1 cellular context compared by ENCODE assay signal in the genomic region with DNA sequence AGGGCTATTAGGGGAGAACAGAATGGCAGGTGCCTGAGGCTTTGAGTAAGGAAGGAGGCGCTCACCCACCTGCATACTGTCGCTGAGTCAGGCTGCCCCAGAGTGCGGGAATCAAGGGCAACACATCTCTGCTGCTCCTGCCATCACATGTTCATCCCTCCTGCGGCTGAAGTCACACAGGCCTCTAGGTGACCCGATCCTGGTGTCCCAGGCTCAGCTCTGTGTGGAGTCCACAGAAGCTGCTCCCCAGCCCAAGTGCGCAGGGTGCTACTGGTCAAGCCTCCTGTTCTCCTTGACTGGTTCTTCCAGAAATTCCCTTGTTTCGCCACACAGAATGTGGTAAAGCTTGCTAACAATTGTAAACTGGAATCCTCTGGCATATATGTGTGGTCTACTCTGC.
TF ChIP-seq lines count a peak whose summit lies in the region.

No MANE protein-coding gene starts in this region.

TF ChIP-seq in H1, 55 proteins besides CTCF, POLR2A, EP300 and RAD21:
- TF ChIP-seq POLR2AphosphoS5 (IDR thresholded peaks at IDR 0.05; ENCODE audit: low read depth, low read length) = no peak
- TF ChIP-seq BRCA1 (IDR thresholded peaks at IDR 0.05; ENCODE audit: low read depth, low read length) = no peak
- no peak for TF ChIP-seq KDM5A (IDR thresholded peaks at IDR 0.05; ENCODE audit: low read length)
- TF ChIP-seq, protein P1, sequence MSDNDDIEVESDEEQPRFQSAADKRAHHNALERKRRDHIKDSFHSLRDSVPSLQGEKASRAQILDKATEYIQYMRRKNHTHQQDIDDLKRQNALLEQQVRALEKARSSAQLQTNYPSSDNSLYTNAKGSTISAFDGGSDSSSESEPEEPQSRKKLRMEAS (IDR thresholded peaks at IDR 0.05) = peak; percentile 18; the same call in 1 of the 2 replicates
- TF ChIP-seq, protein P2, sequence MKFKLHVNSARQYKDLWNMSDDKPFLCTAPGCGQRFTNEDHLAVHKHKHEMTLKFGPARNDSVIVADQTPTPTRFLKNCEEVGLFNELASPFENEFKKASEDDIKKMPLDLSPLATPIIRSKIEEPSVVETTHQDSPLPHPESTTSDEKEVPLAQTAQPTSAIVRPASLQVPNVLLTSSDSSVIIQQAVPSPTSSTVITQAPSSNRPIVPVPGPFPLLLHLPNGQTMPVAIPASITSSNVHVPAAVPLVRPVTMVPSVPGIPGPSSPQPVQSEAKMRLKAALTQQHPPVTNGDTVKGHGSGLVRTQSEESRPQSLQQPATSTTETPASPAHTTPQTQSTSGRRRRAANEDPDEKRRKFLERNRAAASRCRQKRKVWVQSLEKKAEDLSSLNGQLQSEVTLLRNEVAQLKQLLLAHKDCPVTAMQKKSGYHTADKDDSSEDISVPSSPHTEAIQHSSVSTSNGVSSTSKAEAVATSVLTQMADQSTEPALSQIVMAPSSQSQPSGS (IDR thresholded peaks at IDR 0.05; ENCODE audit: low read length) = no peak
- TF ChIP-seq, protein P3, sequence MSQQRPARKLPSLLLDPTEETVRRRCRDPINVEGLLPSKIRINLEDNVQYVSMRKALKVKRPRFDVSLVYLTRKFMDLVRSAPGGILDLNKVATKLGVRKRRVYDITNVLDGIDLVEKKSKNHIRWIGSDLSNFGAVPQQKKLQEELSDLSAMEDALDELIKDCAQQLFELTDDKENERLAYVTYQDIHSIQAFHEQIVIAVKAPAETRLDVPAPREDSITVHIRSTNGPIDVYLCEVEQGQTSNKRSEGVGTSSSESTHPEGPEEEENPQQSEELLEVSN (IDR thresholded peaks at IDR 0.05) = peak; percentile 67
- TF ChIP-seq ASH2L (IDR thresholded peaks at IDR 0.05; ENCODE audit: low read length) = no peak
- no peak for TF ChIP-seq JUND (IDR thresholded peaks at IDR 0.05; ENCODE audit: low read length)
